ENCODE assay signal across 20 cellular contexts in the genomic region with DNA sequence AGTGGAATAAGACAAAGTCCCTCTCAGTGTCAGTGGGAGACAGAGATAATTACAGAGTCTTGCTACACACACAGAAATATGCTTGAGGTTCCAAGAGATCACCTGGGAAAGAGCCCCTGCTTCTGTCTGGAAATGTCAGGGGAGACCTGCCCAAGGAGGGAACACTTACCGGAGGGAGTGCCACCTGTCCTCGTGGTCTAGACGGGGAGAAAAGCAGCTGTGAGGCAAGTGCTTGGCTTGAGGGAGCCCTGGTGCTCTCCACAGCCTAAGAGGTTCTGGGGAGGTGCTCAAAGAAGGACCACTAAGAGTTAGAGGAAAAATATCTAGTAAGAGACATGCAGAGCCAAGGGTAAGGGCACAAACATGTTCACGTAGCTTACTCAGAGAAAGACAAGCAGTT. TPM values are rescaled to one million over a fixed set of nuclear protein-coding genes. Genes with fewer than 3 reads are reported as not detected.
DNase-seq lines count a peak whose midpoint lies in the region; ATAC-seq, FAIRE-seq and TF ChIP-seq lines count a peak whose summit lies in the region.
"Had no signal": no experiment of that assay in that cellular context is flagged by ENCODE, and none has a peak within 500 bp of the region (broad histone marks: within the 10 kb centered on the region; RNA-seq: fewer than 3 reads in every experiment).

No MANE protein-coding gene starts in this region.

- H3K9me3 ChIP-seq in H1 (ENCODE audit: insufficient read depth in 2 of 2, low read depth in 1 of 2, low read length in 1 of 2): no peaks in the 10 kb centered on the region
- no peaks in the 10 kb centered on the region for H3K9me3 ChIP-seq in osteoblast (ENCODE audit: low read depth, low read length)
- H3K9me3 ChIP-seq: Caco-2, MG63, SJCRH30 had no signal

- H3K27ac ChIP-seq in H1 (ENCODE audit: low read depth, low read length): no peak overlapping the region
- no peak overlapping the region for H3K27ac ChIP-seq in osteoblast (ENCODE audit: low read depth, low read length)
- H3K27ac ChIP-seq: HL-60, KMS-11, SJCRH30 had no signal

- no peak overlapping the region for H3K4ac ChIP-seq in H1 (replicated peaks; ENCODE audit: insufficient read length, low read depth, low read length)

- H3K56ac ChIP-seq in H1 (replicated peaks; ENCODE audit: insufficient read length, low read depth, low read length): no peak overlapping the region

- H3K23me2 ChIP-seq in H1 (ENCODE audit: low read depth, low read length): no peaks in the 10 kb centered on the region

- POLR2A ChIA-PET in H1 (lab: Charles Lee; ENCODE audit: partially characterized antibody): interaction anchor here (1.4 kb wide), 1 partner anchor 125 kb away, joined by 3 read pairs; no protein-coding TSS in a partner anchor

- H2BK5ac ChIP-seq in H1 (ENCODE audit: low read depth, low read length): 0 out of 2 replicates have a peak overlapping the region, but pooled peaks have one; percentile 37

- TF ChIP-seq EP300 in H1 (IDR thresholded peaks at IDR 0.05; ENCODE audit: borderline replicate concordance in 1 of 2, low read depth in 2 of 2, low read length in 2 of 2): no peak

- H3K9ac ChIP-seq in H1 (replicated peaks in 1 of 4; ENCODE audit: extremely low read depth in 1 of 4, low read depth in 3 of 4, low read length in 3 of 4): no peak overlapping the region
- H3K9ac ChIP-seq: KMS-11 had no signal

- no peak overlapping the region for H3K18ac ChIP-seq in H1 (ENCODE audit: extremely low read depth, low read length)

- no peak for ATAC-seq in Right ventricle myocardium inferior
- ATAC-seq in sciatic nerve: no peak
- ATAC-seq: Panc1 had no signal

- no peak overlapping the region; the same call in 1 of the 2 replicates for H2BK15ac ChIP-seq in H1 (ENCODE audit: low read length)

- no peak for FAIRE-seq in H1 (lab: Jason Lieb, UNC)

- no peak overlapping the region for H2BK120ac ChIP-seq in H1 (replicated peaks; ENCODE audit: low read depth, low read length)

- CTCF ChIA-PET in H1 (lab: Charles Lee; ENCODE audit: partially characterized antibody): interaction anchor here (1.3 to 3.5 kb wide), 6 partner anchors 11 to 131 kb away, joined by 3 to 20 read pairs (median 7); no protein-coding TSS in a partner anchor

- H2BK12ac ChIP-seq in H1 (ENCODE audit: low read depth, low read length): no peak overlapping the region; the same call in 1 of the 2 replicates

- H3K4me1 ChIP-seq in H1 (replicated peaks in 1 of 4; ENCODE audit: control insufficient read depth in 3 of 4, insufficient read depth in 4 of 4, low read length in 3 of 4) (peaks cover 0 to 8% (median 2%) of the 10 kb centered on the region in 4 experiments; a peak in 5 of 7 replicates), osteoblast (ENCODE audit: insufficient read depth, low read length) (peaks cover 11% of the 10 kb centered on the region)
- H3K4me1 ChIP-seq: Caco-2 had no signal

- no peaks in the 10 kb centered on the region for H3K79me1 ChIP-seq in H1 (ENCODE audit: low read depth, low read length)

- TF ChIP-seq CTCF in H1 (IDR thresholded peaks at IDR 0.05; ENCODE audit: control extremely low read depth in 1 of 3, insufficient read depth in 1 of 3, low read depth in 1 of 3, low read length in 3 of 3): no peak
- no peak for TF ChIP-seq CTCF in osteoblast (IDR thresholded peaks at IDR 0.05; ENCODE audit: extremely low read depth, low read depth, low read length)

- H4K20me1 ChIP-seq in H1 (replicated peaks in 1 of 2; ENCODE audit: control insufficient read depth in 1 of 2, insufficient read depth in 2 of 2, low read length in 2 of 2) (no peaks in the 10 kb centered on the region), osteoblast (ENCODE audit: insufficient read depth, low read length) (no peaks in the 10 kb centered on the region)

- no peak overlapping the region for H3K14ac ChIP-seq in H1 (ENCODE audit: insufficient read length)

- peak overlapping the region; percentile 77 for H2AFZ ChIP-seq in H1 (ENCODE audit: low read length)
- peak overlapping the region; percentile 63 for H2AFZ ChIP-seq in osteoblast (ENCODE audit: low read length)

- H3K4me2 ChIP-seq in H1 (ENCODE audit: insufficient read depth in 1 of 2, low read depth in 2 of 2, low read length in 2 of 2) (no peak overlapping the region), osteoblast (ENCODE audit: insufficient read depth, low read length) (no peak overlapping the region)
- H3K4me2 ChIP-seq: KMS-11 had no signal

- no peak overlapping the region for H3K23ac ChIP-seq in H1 (ENCODE audit: insufficient read length)

- no peak for TF ChIP-seq POLR2A in H1 (IDR thresholded peaks at IDR 0.05; ENCODE audit: control extremely low read depth in 1 of 2, low read depth in 2 of 2, low read length in 2 of 2)

- no peak overlapping the region for H2AK5ac ChIP-seq in H1 (ENCODE audit: low read depth, low read length)

- no peak overlapping the region for H4K91ac ChIP-seq in H1 (replicated peaks; ENCODE audit: insufficient read length, low read length)

- intact Hi-C loops in Right ventricle myocardium inferior (cut with DNase I) (loop anchor here (10.0 kb wide), 1 partner anchor 475 kb away; no protein-coding TSS in a partner anchor), sciatic nerve (cut with DNase I) (no loop called here)

- TF ChIP-seq RAD21 in H1 (IDR thresholded peaks at IDR 0.05 in 1 of 2, conservative IDR thresholded peaks at IDR 0.05 in 1 of 2; ENCODE audit: low read depth in 2 of 2, low read length in 2 of 2): no peak

- H3K79me2 ChIP-seq in H1 (ENCODE audit: control insufficient read depth in 1 of 2, insufficient read depth in 2 of 2, low read length in 2 of 2) (no peaks in the 10 kb centered on the region), osteoblast (ENCODE audit: insufficient read depth, low read length) (no peaks in the 10 kb centered on the region)

- peak; percentile 97 for DNase-seq in DMS79 treated with DMSO at 0.1 percent for 48 hours (lab: John Stamatoyannopoulos, UW)
- peak; percentile 26 to 91 (median 76) for DNase-seq in NCI-H1417 (lab: John Stamatoyannopoulos, UW)
- no peak for DNase-seq in H1 (ENCODE audit: low read depth in 1 of 2, low spot score in 2 of 2)
- no peak for DNase-seq in osteoblast (ENCODE audit: insufficient read length, low spot score, missing footprints)
- no peak for DNase-seq in Right ventricle myocardium inferior (ENCODE audit: missing footprints)
- no peak for DNase-seq in D341Med (ENCODE audit: low spot score)
- no peak for DNase-seq in sciatic nerve (ENCODE audit: low spot score)
- DNase-seq in NCI-H1694 (lab: John Stamatoyannopoulos, UW): no peak
- DNase-seq: Caco-2, GDM1, MG63, NCI-H1105 treated with DMSO at 0.1 percent for 48 hours, NCI-H2029 treated with DMSO at 0.1 percent for 48 hours, NCI-H226, NCI-H526, SW 1271 had no signal

- H3K36me3 ChIP-seq in H1 (ENCODE audit: control insufficient read depth in 2 of 4, insufficient read depth in 4 of 4, low read length in 3 of 4) (no peaks in the 10 kb centered on the region), osteoblast (ENCODE audit: insufficient read depth, low read length) (no peaks in the 10 kb centered on the region)
- H3K36me3 ChIP-seq: MG63, SJCRH30 had no signal

- H4K5ac ChIP-seq in H1 (ENCODE audit: insufficient read length, low read depth, low read length): no peak overlapping the region

- 87% methylated on average over 4 of the region's 4 CpGs; no CpG with 5 or more reads in 1 of the 2 experiments for WGBS in H1 (ENCODE audit: extremely low coverage in 1 of 2, insufficient coverage in 1 of 2, insufficient read length in 1 of 2, insufficient replicate concordance in 2 of 2, low coverage in 1 of 2, low lambda C conversion rate in 2 of 2, missing lambda C conversion rate in 1 of 2), 2 experiments

- H3K27me3 ChIP-seq in H1 (replicated peaks in 1 of 4; ENCODE audit: control insufficient read depth in 3 of 4, extremely low read depth in 1 of 4, insufficient read depth in 3 of 4, low read length in 3 of 4): no peaks in the 10 kb centered on the region
- H3K27me3 ChIP-seq in osteoblast (ENCODE audit: insufficient read depth, low read length): no peaks in the 10 kb centered on the region
- H3K27me3 ChIP-seq: MG63, SJCRH30 had no signal

- H2BK20ac ChIP-seq in H1 (ENCODE audit: low read length): no peak overlapping the region

- no peak overlapping the region for H3K4me3 ChIP-seq in H1 (ENCODE audit: extremely low read depth in 1 of 4, insufficient read depth in 2 of 4, low read depth in 3 of 4, low read length in 4 of 4)
- H3K4me3 ChIP-seq in osteoblast (ENCODE audit: insufficient read depth, low read length): no peak overlapping the region
- H3K4me3 ChIP-seq: MG63, SJCRH30 had no signal

- H4K8ac ChIP-seq in H1 (ENCODE audit: extremely low read depth, insufficient read depth, low read length): no peak overlapping the region

TF ChIP-seq in H1, 55 proteins besides CTCF, POLR2A, EP300 and RAD21:
- no peak for TF ChIP-seq SUZ12 (IDR thresholded peaks at IDR 0.05; ENCODE audit: low read length)
- TF ChIP-seq JUND (IDR thresholded peaks at IDR 0.05; ENCODE audit: low read length): no peak

RNA-seq across cellular contexts. Expression of a gene that starts 38.1 kb away (rescaled TPM):
- total RNA-seq in H1 (2021; fragmentation: NEBNext Ultra II Directional; extraction: Animal tissue kit (Norgen Biotek cat#: 25700)): 54.1 and 56.4 TPM in 2 replicates
- polyA plus RNA-seq in H1 (2011; rRNA removed): 22.8 and 25.5 TPM in 2 replicates
- 32.1 TPM for polyA plus RNA-seq in H1 (2011; cell fraction: cytosol; rRNA removed)
- polyA plus RNA-seq in H1 (2011; cell fraction: nucleus; rRNA removed): 13.5 TPM
- polyA plus RNA-seq in H1 (2012, experiment 1 of 2): 22.2 to 34.0 TPM (median 23.3 TPM) in 4 replicates
- polyA plus RNA-seq in H1 (2012, experiment 2 of 2): 17.9 TPM
- polyA plus RNA-seq in H1 (2013, experiment 1 of 2): 29.0 TPM
- polyA plus RNA-seq in H1 (2013, experiment 2 of 2): 34.7 TPM
- 17.4 and 17.7 TPM in 2 replicates for polyA minus RNA-seq in H1 (2011; rRNA and poly(A)+ RNA removed)
- polyA minus RNA-seq in H1 (2011; cell fraction: cytosol; rRNA and poly(A)+ RNA removed): 26.2 TPM
- polyA minus RNA-seq in H1 (2011; cell fraction: nucleus; rRNA and poly(A)+ RNA removed): 23.0 TPM
- total RNA-seq in osteoblast (25.0 and 35.5 TPM in 2 replicates), Right ventricle myocardium inferior (5.2 TPM), sciatic nerve (14.9 TPM)

Comparison
In these comparisons a context has a peak if more than half of its experiments do, and no peak if none do; other contexts are left out.
1. DNase-seq: peak in DMS79 treated with DMSO at 0.1 percent for 48 hours (single experiment) and NCI-H1417 (3 of 3); none in H1 (0 of 2), osteoblast (single experiment), Right ventricle myocardium inferior (single experiment), D341Med (single experiment), sciatic nerve (single experiment) and NCI-H1694 (single experiment).